Comparison of ENCODE assay signal across 1 cellular context in the genomic region with DNA sequence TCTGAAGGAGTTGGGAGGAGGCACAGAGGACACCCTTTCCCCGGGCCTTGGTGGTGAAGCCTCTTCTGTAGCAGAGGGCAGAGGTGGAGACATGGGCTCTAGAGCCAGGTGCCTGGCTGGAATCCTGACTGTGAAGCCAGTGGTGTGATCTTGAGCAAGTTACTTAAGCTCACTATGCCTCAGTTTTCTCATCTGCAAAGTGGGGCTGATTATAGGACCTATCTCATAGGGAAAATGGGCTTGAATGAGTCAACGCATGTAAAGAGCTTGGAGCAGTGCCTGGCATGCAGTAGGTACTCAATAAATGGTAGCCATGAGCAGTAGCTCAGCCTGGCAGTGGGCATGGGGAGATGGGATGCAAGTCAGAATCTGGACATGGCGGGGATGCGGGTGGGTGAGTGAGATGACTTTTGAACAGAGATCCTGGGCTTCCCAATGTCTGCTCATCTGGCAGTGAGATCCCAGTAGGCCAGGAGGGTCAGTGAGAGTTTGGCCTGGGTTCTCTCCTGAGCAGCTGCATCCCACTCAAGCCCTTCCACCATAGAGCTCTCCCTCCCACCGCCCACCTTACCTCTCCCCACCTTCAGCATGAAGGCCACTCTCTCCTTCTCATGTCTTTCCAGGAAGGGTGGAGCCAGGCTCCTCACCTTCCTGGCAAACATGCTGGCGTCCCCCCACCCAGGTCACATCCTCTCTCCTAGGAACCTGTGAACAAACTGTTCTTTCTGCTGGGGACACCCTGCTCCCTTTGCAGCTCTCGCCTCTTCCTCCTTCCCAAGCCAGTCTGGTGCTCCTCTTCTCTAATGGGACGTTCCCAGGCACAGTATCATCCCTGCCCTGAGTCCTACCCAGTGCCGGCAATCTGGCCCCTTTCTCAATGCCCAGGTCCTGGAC.
TF ChIP-seq lines count a peak whose summit lies in the region.

No MANE protein-coding gene starts in this region.

TF ChIP-seq in IMR-90, 13 proteins besides CTCF, POLR2A, EP300 and RAD21:
- no peak for TF ChIP-seq CHD1 (IDR thresholded peaks at IDR 0.05; ENCODE audit: low read depth, low read length)
- TF ChIP-seq SMC3 (IDR thresholded peaks at IDR 0.05; ENCODE audit: low read depth, low read length): no peak
- TF ChIP-seq CEBPB (IDR thresholded peaks at IDR 0.05; ENCODE audit: low read depth, low read length): no peak
- TF ChIP-seq MAZ (IDR thresholded peaks at IDR 0.05; ENCODE audit: borderline replicate concordance, low read depth, low read length): no peak
- no peak for TF ChIP-seq RFX5 (IDR thresholded peaks at IDR 0.05; ENCODE audit: low read depth, low read length)
- TF ChIP-seq, protein P1, sequence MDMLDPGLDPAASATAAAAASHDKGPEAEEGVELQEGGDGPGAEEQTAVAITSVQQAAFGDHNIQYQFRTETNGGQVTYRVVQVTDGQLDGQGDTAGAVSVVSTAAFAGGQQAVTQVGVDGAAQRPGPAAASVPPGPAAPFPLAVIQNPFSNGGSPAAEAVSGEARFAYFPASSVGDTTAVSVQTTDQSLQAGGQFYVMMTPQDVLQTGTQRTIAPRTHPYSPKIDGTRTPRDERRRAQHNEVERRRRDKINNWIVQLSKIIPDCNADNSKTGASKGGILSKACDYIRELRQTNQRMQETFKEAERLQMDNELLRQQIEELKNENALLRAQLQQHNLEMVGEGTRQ (IDR thresholded peaks at IDR 0.05; ENCODE audit: low read depth, low read length): no peak
- no peak for TF ChIP-seq MXI1 (IDR thresholded peaks at IDR 0.05; ENCODE audit: borderline replicate concordance, low read depth, low read length)
- no peak for TF ChIP-seq BHLHE40 (IDR thresholded peaks at IDR 0.05; ENCODE audit: low read depth, low read length)
- no peak for TF ChIP-seq NFE2L2 (IDR thresholded peaks at IDR 0.05; ENCODE audit: low read depth, low read length)
